Comparison of ENCODE assay signal across 1 cellular context in the genomic region with DNA sequence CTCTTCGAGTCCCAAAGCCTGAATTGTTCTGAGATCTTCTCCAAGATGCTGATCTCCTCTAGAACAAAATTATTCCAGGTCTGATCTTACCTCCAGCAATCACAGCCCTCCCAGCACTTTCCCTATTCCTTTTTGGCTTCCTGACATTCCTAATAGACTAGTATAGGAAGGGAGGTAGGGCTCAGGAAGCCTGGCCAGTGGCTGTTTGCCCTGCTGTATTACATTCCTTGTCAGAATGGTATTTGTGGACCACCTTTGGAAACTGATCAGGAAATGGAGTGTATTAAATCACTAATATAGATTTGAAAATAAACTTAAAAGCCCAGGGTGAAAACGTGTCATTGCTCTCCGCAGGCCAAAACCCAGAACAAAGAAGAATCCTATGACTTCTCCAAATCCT.
TF ChIP-seq lines count a peak whose summit lies in the region.

No MANE protein-coding gene starts in this region.

TF ChIP-seq in WTC11, 78 proteins besides CTCF, POLR2A, EP300 and RAD21 (continued from another document):
- TF ChIP-seq, protein P1, sequence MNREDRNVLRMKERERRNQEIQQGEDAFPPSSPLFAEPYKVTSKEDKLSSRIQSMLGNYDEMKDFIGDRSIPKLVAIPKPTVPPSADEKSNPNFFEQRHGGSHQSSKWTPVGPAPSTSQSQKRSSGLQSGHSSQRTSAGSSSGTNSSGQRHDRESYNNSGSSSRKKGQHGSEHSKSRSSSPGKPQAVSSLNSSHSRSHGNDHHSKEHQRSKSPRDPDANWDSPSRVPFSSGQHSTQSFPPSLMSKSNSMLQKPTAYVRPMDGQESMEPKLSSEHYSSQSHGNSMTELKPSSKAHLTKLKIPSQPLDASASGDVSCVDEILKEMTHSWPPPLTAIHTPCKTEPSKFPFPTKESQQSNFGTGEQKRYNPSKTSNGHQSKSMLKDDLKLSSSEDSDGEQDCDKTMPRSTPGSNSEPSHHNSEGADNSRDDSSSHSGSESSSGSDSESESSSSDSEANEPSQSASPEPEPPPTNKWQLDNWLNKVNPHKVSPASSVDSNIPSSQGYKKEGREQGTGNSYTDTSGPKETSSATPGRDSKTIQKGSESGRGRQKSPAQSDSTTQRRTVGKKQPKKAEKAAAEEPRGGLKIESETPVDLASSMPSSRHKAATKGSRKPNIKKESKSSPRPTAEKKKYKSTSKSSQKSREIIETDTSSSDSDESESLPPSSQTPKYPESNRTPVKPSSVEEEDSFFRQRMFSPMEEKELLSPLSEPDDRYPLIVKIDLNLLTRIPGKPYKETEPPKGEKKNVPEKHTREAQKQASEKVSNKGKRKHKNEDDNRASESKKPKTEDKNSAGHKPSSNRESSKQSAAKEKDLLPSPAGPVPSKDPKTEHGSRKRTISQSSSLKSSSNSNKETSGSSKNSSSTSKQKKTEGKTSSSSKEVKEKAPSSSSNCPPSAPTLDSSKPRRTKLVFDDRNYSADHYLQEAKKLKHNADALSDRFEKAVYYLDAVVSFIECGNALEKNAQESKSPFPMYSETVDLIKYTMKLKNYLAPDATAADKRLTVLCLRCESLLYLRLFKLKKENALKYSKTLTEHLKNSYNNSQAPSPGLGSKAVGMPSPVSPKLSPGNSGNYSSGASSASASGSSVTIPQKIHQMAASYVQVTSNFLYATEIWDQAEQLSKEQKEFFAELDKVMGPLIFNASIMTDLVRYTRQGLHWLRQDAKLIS (CRISPR knock-in tag; IDR thresholded peaks at IDR 0.05; ENCODE audit: borderline replicate concordance), result no peak
- TF ChIP-seq TCF7 (CRISPR knock-in tag; IDR thresholded peaks at IDR 0.05; ENCODE audit: low read depth) (no peak), FOXK1 (CRISPR knock-in tag; IDR thresholded peaks at IDR 0.05) (no peak), KAT7 (CRISPR knock-in tag; IDR thresholded peaks at IDR 0.05; ENCODE audit: borderline replicate concordance) (no peak), ETV6 (CRISPR knock-in tag; IDR thresholded peaks at IDR 0.05) (no peak), GABPB1 (CRISPR knock-in tag; IDR thresholded peaks at IDR 0.05) (no peak), CREB1 (CRISPR knock-in tag; IDR thresholded peaks at IDR 0.05) (no peak), RORB (CRISPR knock-in tag; IDR thresholded peaks at IDR 0.05) (no peak), SMAD4 (CRISPR knock-in tag; IDR thresholded peaks at IDR 0.05) (no peak), ELF4 (CRISPR knock-in tag; IDR thresholded peaks at IDR 0.05; ENCODE audit: low read depth) (no peak), ZNF121 (CRISPR knock-in tag; IDR thresholded peaks at IDR 0.05) (no peak), TEAD1 (CRISPR knock-in tag; IDR thresholded peaks at IDR 0.05) (no peak), CBFB (CRISPR knock-in tag; IDR thresholded peaks at IDR 0.05; ENCODE audit: low read depth) (no peak)
- TF ChIP-seq, protein P2, sequence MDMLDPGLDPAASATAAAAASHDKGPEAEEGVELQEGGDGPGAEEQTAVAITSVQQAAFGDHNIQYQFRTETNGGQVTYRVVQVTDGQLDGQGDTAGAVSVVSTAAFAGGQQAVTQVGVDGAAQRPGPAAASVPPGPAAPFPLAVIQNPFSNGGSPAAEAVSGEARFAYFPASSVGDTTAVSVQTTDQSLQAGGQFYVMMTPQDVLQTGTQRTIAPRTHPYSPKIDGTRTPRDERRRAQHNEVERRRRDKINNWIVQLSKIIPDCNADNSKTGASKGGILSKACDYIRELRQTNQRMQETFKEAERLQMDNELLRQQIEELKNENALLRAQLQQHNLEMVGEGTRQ (CRISPR knock-in tag; IDR thresholded peaks at IDR 0.05), result no peak
- TF ChIP-seq, protein P3, sequence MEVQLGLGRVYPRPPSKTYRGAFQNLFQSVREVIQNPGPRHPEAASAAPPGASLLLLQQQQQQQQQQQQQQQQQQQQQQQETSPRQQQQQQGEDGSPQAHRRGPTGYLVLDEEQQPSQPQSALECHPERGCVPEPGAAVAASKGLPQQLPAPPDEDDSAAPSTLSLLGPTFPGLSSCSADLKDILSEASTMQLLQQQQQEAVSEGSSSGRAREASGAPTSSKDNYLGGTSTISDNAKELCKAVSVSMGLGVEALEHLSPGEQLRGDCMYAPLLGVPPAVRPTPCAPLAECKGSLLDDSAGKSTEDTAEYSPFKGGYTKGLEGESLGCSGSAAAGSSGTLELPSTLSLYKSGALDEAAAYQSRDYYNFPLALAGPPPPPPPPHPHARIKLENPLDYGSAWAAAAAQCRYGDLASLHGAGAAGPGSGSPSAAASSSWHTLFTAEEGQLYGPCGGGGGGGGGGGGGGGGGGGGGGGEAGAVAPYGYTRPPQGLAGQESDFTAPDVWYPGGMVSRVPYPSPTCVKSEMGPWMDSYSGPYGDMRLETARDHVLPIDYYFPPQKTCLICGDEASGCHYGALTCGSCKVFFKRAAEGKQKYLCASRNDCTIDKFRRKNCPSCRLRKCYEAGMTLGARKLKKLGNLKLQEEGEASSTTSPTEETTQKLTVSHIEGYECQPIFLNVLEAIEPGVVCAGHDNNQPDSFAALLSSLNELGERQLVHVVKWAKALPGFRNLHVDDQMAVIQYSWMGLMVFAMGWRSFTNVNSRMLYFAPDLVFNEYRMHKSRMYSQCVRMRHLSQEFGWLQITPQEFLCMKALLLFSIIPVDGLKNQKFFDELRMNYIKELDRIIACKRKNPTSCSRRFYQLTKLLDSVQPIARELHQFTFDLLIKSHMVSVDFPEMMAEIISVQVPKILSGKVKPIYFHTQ (CRISPR knock-in tag; IDR thresholded peaks at IDR 0.05), result no peak
